In genomic region chr6:27831434-27832081, GRCh38 we compare ENCODE assay signal across 8 cellular contexts.
DNase-seq lines count a peak whose midpoint lies in the region; ATAC-seq, FAIRE-seq and TF ChIP-seq lines count a peak whose summit lies in the region.
"Not testable (repeated sequence)": the region's sequence is repeated elsewhere in the genome, so short reads cannot be mapped to it uniquely, and the experiment has no call there.

No MANE protein-coding gene starts in this region.

- FAIRE-seq in bronchial epithelial cell (lab: Jason Lieb, UNC) = not testable (repeated sequence)

- peaks cover 0 to 17% (median 0%) of the 10 kb centered on the region in 11 experiments; a peak in 3 of 22 replicates for H4K20me1 ChIP-seq in BLaER1 treated with 17β-estradiol and CSF1 and Interleukin-3, amounts not matched to agents 10 nM and 100 nM

- peak overlapping the region in 9 of 11 experiments; percentile 82 to 99 (median 97); a peak in 18 of 22 replicates for H3K27ac ChIP-seq in BLaER1 treated with 17β-estradiol and CSF1 and Interleukin-3, amounts not matched to agents 10 nM and 100 nM
- H3K27ac ChIP-seq in spleen = peak overlapping the region; percentile 80 to 96 (median 91)

- intact Hi-C loops in activated B cell treated with CpG ODN at 0.5 μM for 24 hours (cut with micrococcal nuclease) = loop anchor here (10.0 kb wide), 2 partner anchors 1587 to 1807 kb away; a partner anchor contains a TSS
- intact Hi-C loops in spleen (cut with DNase I; ENCODE audit: low total_unique reads) = loop anchor here (5.0 kb wide), 1 partner anchor 36 kb away; a partner anchor contains a TSS

- peaks cover 25% of the 10 kb centered on the region for H3K36me3 Mint-ChIP-seq in activated B cell treated with CpG ODN at 0.5 μM for 24 hours (ENCODE audit: low read depth)

- H3K27ac Mint-ChIP-seq in activated B cell treated with CpG ODN at 0.5 μM for 24 hours = peak overlapping the region; percentile 97

- 4 to 6% (median 4%) methylated on average over 17 to 24 of the region's 26 CpGs for WGBS in spleen, 5 donors

- H3K36me3 ChIP-seq in BLaER1 treated with 17β-estradiol and CSF1 and Interleukin-3, amounts not matched to agents 10 nM and 100 nM = peaks cover 8 to 22% (median 18%) of the 10 kb centered on the region in 11 experiments; a peak in 16 of 22 replicates
- not testable (repeated sequence) for H3K36me3 ChIP-seq in bronchial epithelial cell (ENCODE audit: control insufficient read depth, insufficient read depth, low read length); kidney epithelial cell (ENCODE audit: control insufficient read depth, insufficient read depth, low read length)
- peaks cover 0 to 13% (median 0%) of the 10 kb centered on the region in 6 donors for H3K36me3 ChIP-seq in spleen

- peaks cover 0 to 16% (median 12%) of the 10 kb centered on the region in 11 experiments; a peak in 15 of 22 replicates for H3K9me3 ChIP-seq in BLaER1 treated with 17β-estradiol and CSF1 and Interleukin-3, amounts not matched to agents 10 nM and 100 nM (replicated peaks in 1 of 11)
- H3K9me3 ChIP-seq in spleen = not testable (repeated sequence)

- peaks cover 34 to 61% (median 52%) of the 10 kb centered on the region in 10 experiments for H3K4me1 ChIP-seq in BLaER1 treated with 17β-estradiol and CSF1 and Interleukin-3, amounts not matched to agents 10 nM and 100 nM
- H3K4me1 ChIP-seq in spleen = peaks cover 17 to 70% (median 43%) of the 10 kb centered on the region in 6 donors

- not testable (repeated sequence) for H3K9me3 Mint-ChIP-seq in activated B cell treated with CpG ODN at 0.5 μM for 24 hours

- not testable (repeated sequence) for TF ChIP-seq CTCF in activated B cell treated with CpG ODN at 0.5 μM for 24 hours (IDR thresholded peaks at IDR 0.05); bronchial epithelial cell (IDR thresholded peaks at IDR 0.05; ENCODE audit: insufficient read depth, low read length, severe bottlenecking); kidney epithelial cell (IDR thresholded peaks at IDR 0.05; ENCODE audit: insufficient read depth, low read length, poor library complexity, severe bottlenecking); spleen (IDR thresholded peaks at IDR 0.05 in 8 of 11, conservative IDR thresholded peaks at IDR 0.05 in 3 of 11)

- DNase-seq in NCI-H345 (lab: John Stamatoyannopoulos, UW) (peak; percentile 58), activated B cell treated with CpG ODN at 0.5 μM for 24 hours (peak; percentile 67), spleen (peak; percentile 86)
- DNase-seq in bronchial epithelial cell (ENCODE audit: low read depth); kidney epithelial cell (ENCODE audit: low read depth): not testable (repeated sequence)

- H3K9ac ChIP-seq in BLaER1 treated with 17β-estradiol and CSF1 and Interleukin-3, amounts not matched to agents 10 nM and 100 nM = peak overlapping the region in 10 of 11 experiments; percentile 37 to 93 (median 86); a peak in 18 of 22 replicates

- H3K4me1 Mint-ChIP-seq in activated B cell treated with CpG ODN at 0.5 μM for 24 hours = peaks cover 30% of the 10 kb centered on the region

- H3K27me3 Mint-ChIP-seq in activated B cell treated with CpG ODN at 0.5 μM for 24 hours = not testable (repeated sequence)

- peak overlapping the region; percentile 37 to 75 (median 66); a peak in 18 of 20 replicates for H3K4me3 ChIP-seq in BLaER1 treated with 17β-estradiol and CSF1 and Interleukin-3, amounts not matched to agents 10 nM and 100 nM
- H3K4me3 ChIP-seq in bronchial epithelial cell (ENCODE audit: low read depth, low read length) = peak overlapping the region; percentile 31
- H3K4me3 ChIP-seq in kidney epithelial cell (ENCODE audit: low read depth, low read length) = peak overlapping the region; percentile 38
- peak overlapping the region in 7 of 8 donors; percentile 1 to 77 (median 44) for H3K4me3 ChIP-seq in spleen

- ATAC-seq in GM19395 (IDR thresholded peaks at IDR 0.05; ENCODE audit: unreplicated experiment) (peak; percentile 88), HG03196 (IDR thresholded peaks at IDR 0.05; ENCODE audit: unreplicated experiment) (peak; percentile 85), activated B cell treated with CpG ODN at 0.5 μM for 24 hours (ENCODE audit: low read depth) (peak; percentile 88)

- CTCF ChIA-PET in activated B cell treated with CpG ODN at 0.5 μM for 24 hours (lab: Charles Lee) = not testable (repeated sequence)

- peak overlapping the region; percentile 92 for H3K4me3 Mint-ChIP-seq in activated B cell treated with CpG ODN at 0.5 μM for 24 hours

- POLR2A ChIA-PET in activated B cell treated with CpG ODN at 0.5 μM for 24 hours (lab: Charles Lee) = interaction anchor here (0.6 to 11.7 kb wide), 28 partner anchors 10 to 1811 kb away, joined by 3 to 1167 read pairs (median 7); partner anchors contain the start of genes TRIM27 and ZKSCAN4

- not testable (repeated sequence) for TF ChIP-seq POLR2A in spleen (IDR thresholded peaks at IDR 0.05)

- peak overlapping the region; percentile 25 to 81 (median 57); a peak in 17 of 22 replicates for H3K4me2 ChIP-seq in BLaER1 treated with 17β-estradiol and CSF1 and Interleukin-3, amounts not matched to agents 10 nM and 100 nM

- H3K27me3 ChIP-seq in BLaER1 treated with 17β-estradiol and CSF1 and Interleukin-3, amounts not matched to agents 10 nM and 100 nM; bronchial epithelial cell (ENCODE audit: control insufficient read depth, insufficient read depth, low read length); kidney epithelial cell (ENCODE audit: control insufficient read depth, insufficient read depth, low read length); spleen (replicated peaks in 1 of 7): not testable (repeated sequence)
